In the genomic region with DNA sequence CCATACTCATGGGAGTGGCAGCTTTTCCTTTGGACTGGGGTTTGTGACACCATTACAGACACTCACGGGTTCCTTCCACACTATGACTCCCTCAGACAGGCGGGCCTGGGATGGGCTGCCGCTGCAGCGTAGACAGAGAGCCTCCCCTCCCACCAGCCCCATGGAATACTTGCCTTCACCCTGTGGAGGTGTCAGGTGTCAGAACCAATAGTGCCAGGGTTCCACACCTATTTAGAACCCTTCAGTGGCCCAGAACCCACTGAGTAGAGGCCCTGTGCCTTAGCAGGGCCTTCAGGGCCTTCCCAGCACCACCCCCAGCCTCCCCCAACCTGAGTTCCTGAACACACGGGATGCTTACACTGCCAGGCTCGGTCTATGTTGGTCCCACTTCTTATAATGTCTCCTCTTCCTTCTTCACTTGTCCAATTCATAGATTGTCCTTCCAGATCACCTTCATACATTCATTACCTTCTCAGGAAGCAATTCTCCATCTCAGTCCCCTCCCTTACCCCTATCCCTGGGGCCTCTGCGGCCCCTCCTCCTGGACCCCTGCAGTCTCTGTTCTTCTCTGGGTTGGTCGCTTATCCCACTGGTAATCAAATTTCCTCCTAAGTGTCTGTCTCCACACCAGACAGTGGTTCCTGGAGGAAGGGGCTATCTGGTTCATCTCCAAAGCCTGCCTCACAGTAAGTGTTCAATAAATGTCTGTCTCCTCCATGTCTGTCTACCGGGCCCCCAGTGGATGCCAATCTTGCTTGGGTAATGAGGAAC, we compare ENCODE assay signal across 18 cellular contexts. TPM values are rescaled to one million over a fixed set of nuclear protein-coding genes. Genes with fewer than 3 reads are reported as not detected.
A peak's percentile ranks its signal among the peaks of the same experiment; 100 is the strongest.
DNase-seq lines count a peak whose midpoint lies in the region; ATAC-seq and TF ChIP-seq lines count a peak whose summit lies in the region.
"Had no signal": no experiment of that assay in that cellular context is flagged by ENCODE, and none has a peak within 500 bp of the region (broad histone marks: within the 10 kb centered on the region; RNA-seq: fewer than 3 reads in every experiment).

No MANE protein-coding gene starts in this region.

- no peak overlapping the region for H2AFZ ChIP-seq in hepatocyte

- H3K36me3 Mint-ChIP-seq in Caco-2 (ENCODE audit: insufficient read depth, unreplicated experiment), result no peaks in the 10 kb centered on the region
- H3K36me3 Mint-ChIP-seq in nephron progenitor cell (ENCODE audit: low read depth), result no peaks in the 10 kb centered on the region
- no peaks in the 10 kb centered on the region for H3K36me3 Mint-ChIP-seq in activated T-helper 2 cell treated with anti-CD3 and anti-CD28 coated beads, Interferon-gamma antibody, Interleukin-2, Interleukin-4, amounts not matched to agents 10 μg/mL and 5 μg/mL and 100 μg/mL, durations not matched to agents 14 hours and 24 hours and 36 hours (ENCODE audit: low read depth)

- H3K4me3 ChIP-seq in Caco-2 (ENCODE audit: low read depth, low read length) (no peak overlapping the region; the same call in 1 of the 2 replicates), hepatocyte (no peak overlapping the region)

- peak overlapping the region; percentile 65 for H3K27ac Mint-ChIP-seq in Caco-2 (ENCODE audit: unreplicated experiment)
- H3K27ac Mint-ChIP-seq in nephron progenitor cell, result peak overlapping the region; percentile 21
- no peak overlapping the region for H3K27ac Mint-ChIP-seq in activated T-helper 2 cell treated with anti-CD3 and anti-CD28 coated beads, Interferon-gamma antibody, Interleukin-2, Interleukin-4, amounts not matched to agents 10 μg/mL and 5 μg/mL and 100 μg/mL, durations not matched to agents 14 hours and 24 hours and 36 hours

- ATAC-seq in SK-N-SH treated with all-trans-retinoic acid at 6 μM for 48 hours, result no peak; the same call in 2 of the 3 replicates

- no peaks in the 10 kb centered on the region for H3K9me2 ChIP-seq in hepatocyte (replicated peaks; ENCODE audit: insufficient read depth)

- no peaks in the 10 kb centered on the region for H4K20me1 ChIP-seq in hepatocyte (ENCODE audit: insufficient read depth, poor library complexity, severe bottlenecking)

- peaks cover 22% of the 10 kb centered on the region for H3K4me1 Mint-ChIP-seq in Caco-2 (ENCODE audit: low read depth, unreplicated experiment)
- peaks cover 18% of the 10 kb centered on the region for H3K4me1 Mint-ChIP-seq in nephron progenitor cell
- no peaks in the 10 kb centered on the region for H3K4me1 Mint-ChIP-seq in activated T-helper 2 cell treated with anti-CD3 and anti-CD28 coated beads, Interferon-gamma antibody, Interleukin-2, Interleukin-4, amounts not matched to agents 10 μg/mL and 5 μg/mL and 100 μg/mL, durations not matched to agents 14 hours and 24 hours and 36 hours (ENCODE audit: low read depth)

- no peaks in the 10 kb centered on the region for H3K27me3 Mint-ChIP-seq in Caco-2 (ENCODE audit: insufficient read depth, unreplicated experiment)
- peaks cover 79% of the 10 kb centered on the region for H3K27me3 Mint-ChIP-seq in nephron progenitor cell (ENCODE audit: low read depth, poor library complexity)
- H3K27me3 Mint-ChIP-seq in activated T-helper 2 cell treated with anti-CD3 and anti-CD28 coated beads, Interferon-gamma antibody, Interleukin-2, Interleukin-4, amounts not matched to agents 10 μg/mL and 5 μg/mL and 100 μg/mL, durations not matched to agents 14 hours and 24 hours and 36 hours (ENCODE audit: low read depth), result peaks cover 60% of the 10 kb centered on the region

- H3K27me3 ChIP-seq in Caco-2 (replicated peaks; ENCODE audit: control insufficient read depth, insufficient read depth, low read length) (no peaks in the 10 kb centered on the region), hepatocyte (no peaks in the 10 kb centered on the region)

- no TSS peak for BruUV-seq in Caco-2 (replicated peaks; lab: Mats Ljungman, UMichigan)

- intact Hi-C loops in Caco-2 (cut with micrococcal nuclease; ENCODE audit: unreplicated experiment), result no loop called here
- intact Hi-C loops in activated T-helper 2 cell treated with anti-CD3 and anti-CD28 coated beads, Interferon-gamma antibody, Interleukin-2, Interleukin-4, amounts not matched to agents 10 μg/mL and 5 μg/mL and 100 μg/mL, durations not matched to agents 14 hours and 24 hours and 36 hours (cut with micrococcal nuclease), result no loop called here

- POLR2A ChIA-PET in Caco-2 (lab: Charles Lee), result no interaction called here

- H3K4me2 ChIP-seq in hepatocyte, result peak overlapping the region; percentile 92

- CTCF ChIA-PET in Caco-2 (lab: Charles Lee), result no interaction called here

- 50% methylated on average over 9 of the region's 9 CpGs for WGBS in hepatocyte (ENCODE audit: low lambda C conversion rate, missing lambda C conversion rate)

- H3K9me3 ChIP-seq in Caco-2, result no peaks in the 10 kb centered on the region
- H3K9me3 ChIP-seq in hepatocyte (ENCODE audit: low read depth), result no peaks in the 10 kb centered on the region

- H3K27ac ChIP-seq in hepatocyte, result peak overlapping the region; percentile 48
- H3K27ac ChIP-seq: C4-2B had no signal

- TF ChIP-seq CTCF in Caco-2 (IDR thresholded peaks at IDR 0.05; ENCODE audit: insufficient read depth in 1 of 2, low read depth in 1 of 2, low read length in 1 of 2, severe bottlenecking in 1 of 2, unreplicated experiment in 1 of 2), result no peak
- TF ChIP-seq CTCF in hepatocyte (IDR thresholded peaks at IDR 0.05; ENCODE audit: poor library complexity), result no peak
- TF ChIP-seq CTCF in nephron progenitor cell (IDR thresholded peaks at IDR 0.05), result no peak

- DNase-seq in Caco-2 (no peak), hepatocyte (ENCODE audit: low spot score) (no peak), nephron progenitor cell (no peak), D341Med (ENCODE audit: low spot score) (no peak), OCI-M1 (lab: John Stamatoyannopoulos, UW) (no peak)
- DNase-seq in activated CD4-positive, alpha-beta T cell treated with anti-CD3 and anti-CD28 coated beads, Interleukin-2, amount 50 U/mL, for 48 hours, result no peak
- DNase-seq in activated T-helper 2 cell treated with anti-CD3 and anti-CD28 coated beads, Interferon-gamma antibody, Interleukin-2, Interleukin-4, amounts not matched to agents 10 μg/mL and 5 μg/mL and 100 μg/mL, durations not matched to agents 14 hours and 24 hours and 36 hours (ENCODE audit: low spot score), result no peak
- DNase-seq: GF-D8, HCEC 1CT, KBM-7, NCI-H1417 treated with DMSO at 0.1 percent for 48 hours, NCI-H2029, NCI-H748 treated with DMSO at 0.1 percent for 48 hours had no signal

- no peaks in the 10 kb centered on the region for H3K79me2 ChIP-seq in hepatocyte

- H3K4me3 Mint-ChIP-seq in Caco-2 (ENCODE audit: unreplicated experiment) (peak overlapping the region; percentile 75), nephron progenitor cell (no peak overlapping the region)
- H3K4me3 Mint-ChIP-seq in activated T-helper 2 cell treated with anti-CD3 and anti-CD28 coated beads, Interferon-gamma antibody, Interleukin-2, Interleukin-4, amounts not matched to agents 10 μg/mL and 5 μg/mL and 100 μg/mL, durations not matched to agents 14 hours and 24 hours and 36 hours (ENCODE audit: low read depth), result no peak overlapping the region

- H3K9me3 Mint-ChIP-seq in Caco-2 (ENCODE audit: unreplicated experiment), result no peaks in the 10 kb centered on the region
- H3K9me3 Mint-ChIP-seq in nephron progenitor cell, result no peaks in the 10 kb centered on the region
- H3K9me3 Mint-ChIP-seq in activated T-helper 2 cell treated with anti-CD3 and anti-CD28 coated beads, Interferon-gamma antibody, Interleukin-2, Interleukin-4, amounts not matched to agents 10 μg/mL and 5 μg/mL and 100 μg/mL, durations not matched to agents 14 hours and 24 hours and 36 hours, result no peaks in the 10 kb centered on the region

- H3K4me1 ChIP-seq in Caco-2 (peaks cover 52% of the 10 kb centered on the region), hepatocyte (ENCODE audit: insufficient read depth) (peaks cover 23% of the 10 kb centered on the region)

- H3K36me3 ChIP-seq in Caco-2 (ENCODE audit: control insufficient read depth, insufficient read depth, low read length) (no peaks in the 10 kb centered on the region), hepatocyte (replicated peaks; ENCODE audit: insufficient read depth, low read depth) (no peaks in the 10 kb centered on the region)

TF ChIP-seq in SK-N-SH treated with all-trans-retinoic acid at 6 μM for 48 hours, 23 proteins besides CTCF, POLR2A, EP300 and RAD21:
- TF ChIP-seq PPARA (CRISPR knock-in tag; IDR thresholded peaks at IDR 0.05; ENCODE audit: borderline replicate concordance) (no peak), ZNF70 (CRISPR knock-in tag; IDR thresholded peaks at IDR 0.05) (peak; percentile 85), GLIS3 (CRISPR knock-in tag; IDR thresholded peaks at IDR 0.05) (no peak), RARB (CRISPR knock-in tag; IDR thresholded peaks at IDR 0.05) (no peak)

RNA-seq across cellular contexts. Expression of a gene that starts 1.4 kb away (rescaled TPM):
- total RNA-seq in Caco-2 (2022) (4.6 and 6.5 TPM in 2 replicates), hepatocyte (3.3 and 6.3 TPM in 2 replicates)
- polyA plus RNA-seq in hepatocyte, result 10.8 and 11.9 TPM in 2 replicates
- total RNA-seq in activated T-helper 2 cell treated with anti-CD3 and anti-CD28 coated beads, Interferon-gamma antibody, Interleukin-2, Interleukin-4, amounts not matched to agents 10 μg/mL and 5 μg/mL and 100 μg/mL, durations not matched to agents 14 hours and 24 hours and 36 hours, result not detected in 2 replicates
- total RNA-seq: A673, NCI-H460, SK-MEL-5 had no signal

RNA-seq across cellular contexts. Expression of a gene that starts 29.2 kb away (rescaled TPM):
- total RNA-seq in Caco-2 (2022) (2.8 and 3.9 TPM in 2 replicates), hepatocyte (not detected in 2 replicates)
- 1.4 and 1.5 TPM in 2 replicates for polyA plus RNA-seq in hepatocyte
- 0.39 TPM in 1 of 2 replicates, not detected in the other for total RNA-seq in activated T-helper 2 cell treated with anti-CD3 and anti-CD28 coated beads, Interferon-gamma antibody, Interleukin-2, Interleukin-4, amounts not matched to agents 10 μg/mL and 5 μg/mL and 100 μg/mL, durations not matched to agents 14 hours and 24 hours and 36 hours
- total RNA-seq: A673 had no signal

RNA-seq across cellular contexts. Expression of a gene that starts 29.5 kb away (rescaled TPM):
- total RNA-seq in Caco-2 (2022) (340 and 380 TPM in 2 replicates), hepatocyte (224 and 251 TPM in 2 replicates)
- polyA plus RNA-seq in hepatocyte, result 166 and 212 TPM in 2 replicates
- total RNA-seq in activated T-helper 2 cell treated with anti-CD3 and anti-CD28 coated beads, Interferon-gamma antibody, Interleukin-2, Interleukin-4, amounts not matched to agents 10 μg/mL and 5 μg/mL and 100 μg/mL, durations not matched to agents 14 hours and 24 hours and 36 hours, result 504 and 517 TPM in 2 replicates
